Comparison of ENCODE assay signal across 8 cellular contexts in genomic region chr10:97292097-97292861, GRCh38. TPM values are rescaled to one million over a fixed set of nuclear protein-coding genes. Genes with fewer than 3 reads are reported as not detected.
DNase-seq lines count a peak whose midpoint lies in the region; ATAC-seq and TF ChIP-seq lines count a peak whose summit lies in the region.

Gene ARHGAP19, minus strand, starts transcription at chr10:97292637. Its CDS starts 10 bp downstream, at chr10:97292627.

- POLR2A ChIA-PET in Panc1 (lab: Charles Lee): interaction anchor here (0.6 to 0.8 kb wide), 3 partner anchors 46 to 109 kb away, joined by 3 to 4 read pairs (median 3); partner anchors contain the start of gene RRP12

- peak; percentile 87 for DNase-seq in DMS79 treated with DMSO at 0.1 percent for 48 hours (lab: John Stamatoyannopoulos, UW)
- DNase-seq in KG1 (lab: John Stamatoyannopoulos, UW): peak; percentile 90
- peak; percentile 95 for DNase-seq in Panc1 (ENCODE audit: low read depth, low spot score)
- peak; percentile 87 for DNase-seq in activated T-cell treated with anti-CD3 and anti-CD28 coated beads, Interleukin-2, amount 50 U/mL, for 4 hours
- peak; percentile 78 to 80 for DNase-seq in stimulated activated CD8-positive, alpha-beta memory T cell treated with anti-CD3 and anti-CD28 coated beads, Interleukin-7, amount 100 ng/mL, for 1 hour (ENCODE audit: low read depth in 2 of 2)

- H3K4me3 ChIP-seq in Panc1 (ENCODE audit: low read depth in 2 of 2, low read length in 2 of 2) (peak within 1 kb of the TSS; percentile 69 to 97), esophagus (ENCODE audit: low read depth in 1 of 2, low read length in 2 of 2) (peak within 1 kb of the TSS; percentile 82 to 93), mucosa of stomach (ENCODE audit: low read length) (peak within 1 kb of the TSS; percentile 80)

- 0% methylated on average over 55 of the region's 55 CpGs for WGBS in esophagus, 2 donors

- H3K9me3 Mint-ChIP-seq in activated T-cell treated with anti-CD3 and anti-CD28 coated beads, Interleukin-2, amount 50 U/mL, for 4 hours: no peaks in the 10 kb centered on the region

- in situ Hi-C loops in Panc1 (cut with HindIII; ENCODE audit: low pct_unique_long_range_greater_than_20kb, low sequenced_read_pairs): no loop called here

- peaks cover 3% of the 10 kb centered on the region for H3K36me3 Mint-ChIP-seq in activated T-cell treated with anti-CD3 and anti-CD28 coated beads, Interleukin-2, amount 50 U/mL, for 4 hours (ENCODE audit: insufficient read depth)

- H3K27me3 Mint-ChIP-seq in activated T-cell treated with anti-CD3 and anti-CD28 coated beads, Interleukin-2, amount 50 U/mL, for 4 hours (ENCODE audit: low read depth): no peaks in the 10 kb centered on the region

- CTCF ChIA-PET in Panc1 (lab: Charles Lee): interaction anchor here (1.6 kb wide), 1 partner anchor 14 kb away, joined by 5 read pairs; no protein-coding TSS in a partner anchor

- peaks cover 12% of the 10 kb centered on the region; the same call in 1 of the 2 replicates for H3K4me1 ChIP-seq in Panc1 (ENCODE audit: control insufficient read depth, insufficient read depth, low read length)
- H3K4me1 ChIP-seq in esophagus (ENCODE audit: control insufficient read depth in 2 of 2, insufficient read depth in 2 of 2, low read length in 1 of 2): no peaks in the 10 kb centered on the region
- peaks cover 10% of the 10 kb centered on the region for H3K4me1 ChIP-seq in mucosa of stomach (ENCODE audit: control insufficient read depth, insufficient read depth, low read length)

- peak within 1 kb of the TSS; percentile 83 for H3K4me3 Mint-ChIP-seq in activated T-cell treated with anti-CD3 and anti-CD28 coated beads, Interleukin-2, amount 50 U/mL, for 4 hours

- peaks cover 14% of the 10 kb centered on the region for H3K4me1 Mint-ChIP-seq in activated T-cell treated with anti-CD3 and anti-CD28 coated beads, Interleukin-2, amount 50 U/mL, for 4 hours (ENCODE audit: low read depth)

- peak within 1 kb of the TSS; percentile 100 for H3K27ac ChIP-seq in Panc1 (ENCODE audit: low read length)
- H3K27ac ChIP-seq in esophagus (ENCODE audit: low read depth in 2 of 2, low read length in 1 of 2): peak within 1 kb of the TSS; percentile 96 to 99

- H3K9me3 ChIP-seq in Panc1 (ENCODE audit: control insufficient read depth, insufficient read depth, low read depth, low read length) (no peaks in the 10 kb centered on the region), esophagus (ENCODE audit: control insufficient read depth in 2 of 2, insufficient read depth in 1 of 2, low read depth in 1 of 2, low read length in 1 of 2) (no peaks in the 10 kb centered on the region), mucosa of stomach (ENCODE audit: control insufficient read depth, low read length) (no peaks in the 10 kb centered on the region)

- intact Hi-C loops in Panc1 (cut with micrococcal nuclease; ENCODE audit: unreplicated experiment): no loop called here

- H3K36me3 ChIP-seq in Panc1 (ENCODE audit: control insufficient read depth, insufficient read depth, low read length) (peaks cover 8% of the 10 kb centered on the region; the same call in 1 of the 2 replicates), esophagus (ENCODE audit: control insufficient read depth in 2 of 2, insufficient read depth in 2 of 2, low read length in 1 of 2) (peaks cover 0 to 3% of the 10 kb centered on the region in 2 donors), mucosa of stomach (ENCODE audit: control insufficient read depth, insufficient read depth, low read length) (no peaks in the 10 kb centered on the region)

- BruUV-seq in Panc1 (replicated peaks; lab: Mats Ljungman, UMichigan): TSS peak; percentile 94

- no peak for TF ChIP-seq CTCF in Panc1 (IDR thresholded peaks at IDR 0.05)

- H3K9ac ChIP-seq in mucosa of stomach (ENCODE audit: low read length): peak within 1 kb of the TSS; percentile 84

- H3K27me3 ChIP-seq in Panc1 (ENCODE audit: control insufficient read depth, insufficient read depth, low read length): no peaks in the 10 kb centered on the region
- H3K27me3 ChIP-seq in esophagus (ENCODE audit: control insufficient read depth in 1 of 2, insufficient read depth in 2 of 2, low read length in 2 of 2): no peaks in the 10 kb centered on the region
- no peaks in the 10 kb centered on the region for H3K27me3 ChIP-seq in mucosa of stomach (ENCODE audit: control insufficient read depth, insufficient read depth, low read length)

- ATAC-seq in GM21723 (IDR thresholded peaks at IDR 0.05; ENCODE audit: unreplicated experiment) (peak; percentile 95), Panc1 (peak; percentile 97)
- peak; percentile 98 to 99 for ATAC-seq in activated T-cell treated with anti-CD3 and anti-CD28 coated beads, Interleukin-2, amount 50 U/mL, for 4 hours

RNA-seq across cellular contexts. Expression of gene ARHGAP19, which starts in this region (rescaled TPM):
- total RNA-seq in Panc1 (2021; ENCODE audit: unreplicated experiment): 28.9 TPM
- 9.9 TPM for polyA plus RNA-seq in Panc1 (2012; ENCODE audit: insufficient read length)
- 10 to 100 TPM in 2 of 3 donors, 1 to 10 TPM in 1; 9.2 to 14.2 (median 10.6) TPM for total RNA-seq in activated T-cell treated with anti-CD3 and anti-CD28 coated beads, Interleukin-2, amount 50 U/mL, for 4 hours
- 1 to 10 TPM; 1.5 to 3.4 TPM for polyA plus RNA-seq in esophagus

Comparison
In these comparisons a context has a peak if more than half of its experiments do, and no peak if none do; other contexts are left out.
1. Peak in every context shown above with its lines: DNase-seq, ATAC-seq, H3K4me3 ChIP-seq and H3K27ac ChIP-seq.